8 cellular contexts compared by ENCODE assay signal in genomic region chr17:51259574-51260236, GRCh38. TPM values are rescaled to one million over a fixed set of nuclear protein-coding genes. Genes with fewer than 3 reads are reported as not detected.
DNase-seq lines count a peak whose midpoint lies in the region; ATAC-seq and TF ChIP-seq lines count a peak whose summit lies in the region.

MBTD1 (minus strand) TSS chr17:51260049; CDS start chr17:51225161, 34,888 bp downstream.

- no peaks in the 10 kb centered on the region for H3K27me3 ChIP-seq in H9 (ENCODE audit: insufficient read depth, low read length)
- H3K27me3 ChIP-seq in MM.1S (replicated peaks; ENCODE audit: insufficient read depth, low read length): no peaks in the 10 kb centered on the region
- no peaks in the 10 kb centered on the region for H3K27me3 ChIP-seq in foreskin keratinocyte
- H3K27me3 ChIP-seq in stomach: no peaks in the 10 kb centered on the region

- TF ChIP-seq EP300 in stomach (IDR thresholded peaks at IDR 0.05): no peak

- H4K5ac ChIP-seq in H9 (ENCODE audit: insufficient read length, low read depth, low read length): peak within 1 kb of the TSS; percentile 86

- peak; percentile 95 for DNase-seq in EL
- peak; percentile 99 for DNase-seq in H9
- DNase-seq in MM.1S: peak; percentile 94
- DNase-seq in SIG-M5 treated with dmso at 0.1 percent for 504 hours (lab: John Stamatoyannopoulos, UW; ENCODE audit: unreplicated experiment): peak; percentile 98
- peak; percentile 95 for DNase-seq in activated gamma-delta T cell treated with anti-CD3 and anti-CD28 coated beads, Interleukin-2, amount 50 U/mL, for 16 hours (ENCODE audit: low read depth)
- peak; percentile 93 to 96 for DNase-seq in foreskin keratinocyte
- peak; percentile 91 for DNase-seq in neural crest cell (ENCODE audit: low read depth, low spot score)
- DNase-seq in stomach: peak; percentile 94

- no peak for TF ChIP-seq POLR2A in stomach (IDR thresholded peaks at IDR 0.05)

- H3K9me3 Mint-ChIP-seq in H9: no peaks in the 10 kb centered on the region
- H3K9me3 Mint-ChIP-seq in neural crest cell: no peaks in the 10 kb centered on the region

- H4K20me1 ChIP-seq in H9 (ENCODE audit: control insufficient read depth, insufficient read depth, insufficient read length) (no peaks in the 10 kb centered on the region), MM.1S (ENCODE audit: insufficient read depth, low read length) (peaks cover 8% of the 10 kb centered on the region; the same call in 1 of the 2 replicates)

- H2BK120ac ChIP-seq in H9 (ENCODE audit: low read depth, low read length, poor library complexity, severe bottlenecking): peak within 1 kb of the TSS; percentile 94

- peak within 1 kb of the TSS; percentile 89 for H3T11ph ChIP-seq in H9 (ENCODE audit: low read length)

- H3K36me3 ChIP-seq in MM.1S (replicated peaks; ENCODE audit: insufficient read depth, low read length): peaks cover 3% of the 10 kb centered on the region; the same call in 1 of the 2 replicates
- peaks cover 4 to 26% (median 22%) of the 10 kb centered on the region in 4 donors for H3K36me3 ChIP-seq in stomach

- H3K4me3 ChIP-seq in MM.1S (ENCODE audit: low read length): peak within 1 kb of the TSS; percentile 97
- peak within 1 kb of the TSS; percentile 75 to 97 (median 86) for H3K4me3 ChIP-seq in stomach

- H3K27ac Mint-ChIP-seq in H9 (peak within 1 kb of the TSS; percentile 99), neural crest cell (ENCODE audit: unreplicated experiment) (peak within 1 kb of the TSS; percentile 100)

- H3K4me1 Mint-ChIP-seq in H9 (peaks cover 28 to 33% of the 10 kb centered on the region in 2 experiments), neural crest cell (peaks cover 49% of the 10 kb centered on the region)

- ATAC-seq in foreskin keratinocyte: peak; percentile 84

- peak within 1 kb of the TSS; percentile 95 for H3K4me2 ChIP-seq in H9 (ENCODE audit: insufficient read depth, insufficient read length, low read length)
- peak within 1 kb of the TSS; percentile 90 for H3K4me2 ChIP-seq in MM.1S (ENCODE audit: low read depth, low read length)

- H3K9me2 ChIP-seq in MM.1S (replicated peaks; ENCODE audit: insufficient read depth, low read length): no peaks in the 10 kb centered on the region

- peak within 1 kb of the TSS; percentile 86 to 94 for H3K4me3 Mint-ChIP-seq in H9
- peak within 1 kb of the TSS; percentile 100 for H3K4me3 Mint-ChIP-seq in neural crest cell

- H3K36me3 Mint-ChIP-seq in H9 (ENCODE audit: insufficient read depth in 1 of 3, low read depth in 3 of 3): peaks cover 21 to 69% (median 57%) of the 10 kb centered on the region in 3 experiments
- H3K36me3 Mint-ChIP-seq in neural crest cell (ENCODE audit: low read depth): peaks cover 3% of the 10 kb centered on the region

- H4K8ac ChIP-seq in H9 (replicated peaks; ENCODE audit: insufficient read length, low read depth, low read length): no peak within 1 kb of the TSS

- H3K9me3 ChIP-seq in H9 (ENCODE audit: control insufficient read depth, low read depth, low read length): no peaks in the 10 kb centered on the region
- H3K9me3 ChIP-seq in MM.1S (replicated peaks; ENCODE audit: insufficient read depth, low read length): no peaks in the 10 kb centered on the region
- no peaks in the 10 kb centered on the region for H3K9me3 ChIP-seq in stomach

- peak within 1 kb of the TSS; percentile 98 for H3K18ac ChIP-seq in H9 (ENCODE audit: insufficient read length, low read depth, low read length)

- peak within 1 kb of the TSS; percentile 99 for H3K9ac ChIP-seq in H9 (ENCODE audit: extremely low read depth, insufficient read length, low read length)
- H3K9ac ChIP-seq in MM.1S (ENCODE audit: low read length): peak within 1 kb of the TSS; percentile 96

- no peak within 1 kb of the TSS for H3K56ac ChIP-seq in H9 (ENCODE audit: insufficient read length, low read depth, low read length)

- H2AK5ac ChIP-seq in H9 (ENCODE audit: insufficient read length, low read length): no peak within 1 kb of the TSS

- no CpG with 5 or more reads among the region's 42 CpGs for WGBS in H9 (ENCODE audit: extremely low coverage, insufficient read length, low lambda C conversion rate)
- 0 to 2% (median 1%) methylated on average over 29 to 42 of the region's 42 CpGs for WGBS in stomach, 5 donors

- H3K27ac ChIP-seq in H9 (ENCODE audit: insufficient read length, low read depth, low read length) (peak within 1 kb of the TSS; percentile 82), MM.1S (ENCODE audit: low read length) (peak within 1 kb of the TSS; percentile 95), foreskin keratinocyte (peak within 1 kb of the TSS; percentile 100), stomach (peak within 1 kb of the TSS; percentile 96 to 99 (median 98))

- H3K4me1 ChIP-seq in H9 (ENCODE audit: insufficient read depth, low read length): peaks cover 4% of the 10 kb centered on the region; the same call in 1 of the 2 replicates
- peaks cover 37% of the 10 kb centered on the region for H3K4me1 ChIP-seq in MM.1S (ENCODE audit: low read length)
- peaks cover 30% of the 10 kb centered on the region for H3K4me1 ChIP-seq in foreskin keratinocyte
- peaks cover 29 to 76% (median 66%) of the 10 kb centered on the region in 4 donors for H3K4me1 ChIP-seq in stomach

- peak within 1 kb of the TSS; percentile 76; the same call in 1 of the 2 replicates for H3K4ac ChIP-seq in H9 (ENCODE audit: low read depth, low read length)

- H3F3A ChIP-seq in MM.1S (ENCODE audit: insufficient read depth, low read length): peaks cover 4% of the 10 kb centered on the region; the same call in 1 of the 2 replicates

- H3K14ac ChIP-seq in H9 (ENCODE audit: insufficient read depth, low read length): peak within 1 kb of the TSS; percentile 98

- peaks cover 2% of the 10 kb centered on the region for H3K79me1 ChIP-seq in H9 (ENCODE audit: insufficient read depth, low read depth, low read length, poor library complexity, severe bottlenecking)

- no peak within 1 kb of the TSS for H2AFZ ChIP-seq in H9 (ENCODE audit: low read length)
- peak within 1 kb of the TSS; percentile 97 for H2AFZ ChIP-seq in MM.1S (ENCODE audit: low read length)

- peak within 1 kb of the TSS; percentile 94 for H2BK12ac ChIP-seq in H9 (ENCODE audit: insufficient read length, low read depth, low read length)

- intact Hi-C loops in stomach (cut with DNase I; ENCODE audit: low total_unique reads): no loop called here

- H3K23me2 ChIP-seq in H9 (ENCODE audit: insufficient read length, low read depth, low read length, poor library complexity, severe bottlenecking): peaks cover 13% of the 10 kb centered on the region

- H4K91ac ChIP-seq in H9 (ENCODE audit: insufficient read length, low read depth, low read length): peak within 1 kb of the TSS; percentile 77

- TF ChIP-seq CTCF in H9 (conservative IDR thresholded peaks at IDR 0.05) (no peak), MM.1S (IDR thresholded peaks at IDR 0.05; ENCODE audit: low read length) (no peak), foreskin keratinocyte (conservative IDR thresholded peaks at IDR 0.05) (no peak), neural crest cell (conservative IDR thresholded peaks at IDR 0.05) (no peak), stomach (IDR thresholded peaks at IDR 0.05) (no peak)

- peak within 1 kb of the TSS; percentile 92 for H2BK5ac ChIP-seq in H9 (ENCODE audit: insufficient read length, low read length)

- peaks cover 1% of the 10 kb centered on the region; the same call in 1 of the 2 replicates for H3K27me3 Mint-ChIP-seq in H9 (ENCODE audit: low read depth)
- no peaks in the 10 kb centered on the region for H3K27me3 Mint-ChIP-seq in neural crest cell (ENCODE audit: low read depth)

- no peak within 1 kb of the TSS for H3K23ac ChIP-seq in H9 (ENCODE audit: insufficient read length, low read depth, low read length)

- H3K79me2 ChIP-seq in H9 (ENCODE audit: insufficient read depth, low read length) (peaks cover 41% of the 10 kb centered on the region), MM.1S (ENCODE audit: low read length) (peaks cover 93% of the 10 kb centered on the region)

- H2BK15ac ChIP-seq in H9 (ENCODE audit: low read depth, low read length): no peak within 1 kb of the TSS

- no peak within 1 kb of the TSS for H2BK20ac ChIP-seq in H9 (ENCODE audit: low read depth, low read length, poor library complexity, severe bottlenecking)

RNA-seq across cellular contexts. Expression of gene MBTD1, which starts in this region (rescaled TPM):
- total RNA-seq in H9 (2021) (46.0 and 49.6 TPM in 2 replicates), foreskin keratinocyte (5.0 and 5.2 TPM in 2 replicates), neural crest cell (32.9 and 36.8 TPM in 2 replicates), stomach (10 to 100 TPM in 4 of 5 donors, 1 to 10 TPM in 1; 5.8 to 56.7 (median 34.8) TPM)
- polyA plus RNA-seq in foreskin keratinocyte (1.3 TPM in 2 replicates), stomach (1 to 10 TPM; 4.4 to 7.6 (median 5.4) TPM)

Comparison
In these comparisons a context has a peak if more than half of its experiments do, and no peak if none do; other contexts are left out.
1. Peak in every context shown above with its lines: DNase-seq, ATAC-seq, H3K4me3 ChIP-seq and H3K27ac ChIP-seq.